Comparison of ENCODE assay signal across 30 cellular contexts in genomic region chr11:96301818-96302217, GRCh38.
"Had no signal": no experiment of that assay in that cellular context is flagged by ENCODE, and none has a peak within 500 bp of the region (broad histone marks: within the 10 kb centered on the region; RNA-seq: fewer than 3 reads in every experiment).

No MANE protein-coding gene starts in this region.

- H3K9me3 Mint-ChIP-seq: effector memory CD8-positive, alpha-beta T cell; naive thymus-derived CD8-positive, alpha-beta T cell; nephron progenitor cell; stimulated activated memory B cell treated with anti-CD40 and anti-IgM and Interleukin-4, amounts not matched to agents 10 μg/mL and 1 μg/mL and 100 μg/mL, for 72 hours had no signal

- H3K27me3 Mint-ChIP-seq: effector memory CD8-positive, alpha-beta T cell; naive thymus-derived CD8-positive, alpha-beta T cell; stimulated activated memory B cell treated with anti-CD40 and anti-IgM and Interleukin-4, amounts not matched to agents 10 μg/mL and 1 μg/mL and 100 μg/mL, for 72 hours; type B pancreatic cell had no signal

- H3K27me3 ChIP-seq: esophagus squamous epithelium, heart right ventricle, left lung, ovary, spleen, testis, tibial artery had no signal

- H3K27ac ChIP-seq: esophagus squamous epithelium, ovary, psoas muscle, testis had no signal

- H3K4me3 Mint-ChIP-seq: effector memory CD8-positive, alpha-beta T cell; naive thymus-derived CD8-positive, alpha-beta T cell; nephron progenitor cell; stimulated activated memory B cell treated with anti-CD40 and anti-IgM and Interleukin-4, amounts not matched to agents 10 μg/mL and 1 μg/mL and 100 μg/mL, for 72 hours; type B pancreatic cell had no signal

- H3K27ac Mint-ChIP-seq: effector memory CD8-positive, alpha-beta T cell; nephron progenitor cell; type B pancreatic cell had no signal

- H3K4me3 ChIP-seq: coronary artery, esophagus squamous epithelium, heart right ventricle, left lung, ovary, psoas muscle, skin epidermis, spleen, testis, tibial artery had no signal

- FAIRE-seq: endometrium, islet of Langerhans had no signal

- H3K9me3 ChIP-seq: esophagus squamous epithelium, heart right ventricle, left lung, ovary, psoas muscle, spleen, testis, tibial artery had no signal

- H3K36me3 ChIP-seq: esophagus squamous epithelium, left lung, ovary, tibial artery had no signal

- DNase-seq: effector memory CD8-positive, alpha-beta T cell; erythroblast; esophagus squamous epithelium; foreskin melanocyte; glutamatergic neuron; heart right ventricle; hippocampal formation; left cardiac atrium; left lung; mesendoderm; midbrain; naive thymus-derived CD8-positive, alpha-beta T cell; nephron progenitor cell; nucleus accumbens; ovary; posterior cingulate gyrus; psoas muscle; right cardiac atrium; spleen; stimulated activated CD4-positive, alpha-beta T cell treated with anti-CD3 and anti-CD28 coated beads, Interleukin-4, amount 100 ng/mL, for 4 hours; stimulated activated naive CD8-positive, alpha-beta T cell treated with anti-CD3 and anti-CD28 coated beads, Interleukin-15, Interleukin-2, amounts not matched to agents 100 U/mL and 50 U/mL, for 24 hours; substantia nigra; testis; tibial artery had no signal

- ATAC-seq: effector memory CD8-positive, alpha-beta T cell; heart right ventricle; left cardiac atrium; left lung; naive thymus-derived CD8-positive, alpha-beta T cell; psoas muscle; right cardiac atrium; stimulated activated memory B cell treated with anti-CD40 and anti-IgM and Interleukin-4, amounts not matched to agents 10 μg/mL and 1 μg/mL and 100 μg/mL, for 72 hours; stimulated activated naive CD8-positive, alpha-beta T cell treated with anti-CD3 and anti-CD28 coated beads, Interleukin-15, Interleukin-2, amounts not matched to agents 100 U/mL and 50 U/mL, for 24 hours had no signal
